ENCODE assay signal across 8 cellular contexts in the genomic region with DNA sequence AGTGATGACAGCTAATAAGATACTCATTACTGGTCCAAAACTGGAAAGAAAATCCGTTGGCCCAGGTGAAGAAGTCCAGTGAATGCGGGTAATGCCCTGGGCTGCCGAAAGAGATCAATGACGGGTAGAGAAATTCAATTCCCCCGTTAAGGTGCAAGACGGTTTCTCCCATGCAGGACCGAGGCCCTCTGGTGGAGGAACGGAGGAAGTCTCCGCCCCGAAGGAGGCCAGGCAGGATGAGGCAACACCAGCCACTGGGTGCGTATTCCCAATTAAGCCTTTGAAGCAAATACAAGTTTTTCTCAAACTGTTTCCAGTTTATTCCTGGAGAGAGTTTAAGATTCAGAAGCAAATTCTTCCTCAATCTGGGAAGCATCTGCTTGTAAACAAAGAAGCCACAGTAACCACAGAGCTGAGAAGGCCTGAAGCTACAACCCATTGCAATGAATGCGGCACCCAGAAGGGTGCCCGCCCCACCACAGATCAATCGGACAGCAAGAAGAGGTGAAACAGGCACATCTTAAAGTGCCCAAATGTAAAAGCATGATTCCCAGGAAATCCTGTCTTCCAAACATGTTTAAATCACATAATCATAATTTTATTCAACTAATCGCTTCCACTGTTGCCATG.
DNase-seq lines count a peak whose midpoint lies in the region; ATAC-seq, FAIRE-seq and TF ChIP-seq lines count a peak whose summit lies in the region.

No MANE protein-coding gene starts in this region.

- peak; percentile 92 for FAIRE-seq in GM12892 (lab: Jason Lieb, UNC)

- TF ChIP-seq POLR2A in GM12892 (IDR thresholded peaks at IDR 0.05; ENCODE audit: low read depth, low read length): no peak

- ATAC-seq in HG03039 (IDR thresholded peaks at IDR 0.05; ENCODE audit: unreplicated experiment) (peak; percentile 70), HG03571 (IDR thresholded peaks at IDR 0.05; ENCODE audit: unreplicated experiment) (no peak)

- DNase-seq in GM12892 (ENCODE audit: insufficient read length): peak; percentile 39
- peak; percentile 54 for DNase-seq in NCI-H2227 treated with DMSO at 0.1 percent for 48 hours (lab: John Stamatoyannopoulos, UW)
- DNase-seq in activated CD4-positive, CD25-positive, alpha-beta regulatory T cell (lab: John Stamatoyannopoulos, UW): peak; percentile 49 to 64 (median 60)
- DNase-seq in central memory CD4-positive, alpha-beta T cell: peak; percentile 55
- DNase-seq in kidney glomerular epithelial cell (lab: John Stamatoyannopoulos, UW): peak; percentile 63
- peak; percentile 64 to 69 for DNase-seq in stimulated activated CD4-positive, alpha-beta T cell treated with anti-CD3 and anti-CD28 coated beads, Interleukin-1b, Interleukin-23, amount 100 ng/mL, for 4 hours (ENCODE audit: low read depth in 2 of 2)
